Comparison of ENCODE assay signal across 8 cellular contexts in the genomic region with DNA sequence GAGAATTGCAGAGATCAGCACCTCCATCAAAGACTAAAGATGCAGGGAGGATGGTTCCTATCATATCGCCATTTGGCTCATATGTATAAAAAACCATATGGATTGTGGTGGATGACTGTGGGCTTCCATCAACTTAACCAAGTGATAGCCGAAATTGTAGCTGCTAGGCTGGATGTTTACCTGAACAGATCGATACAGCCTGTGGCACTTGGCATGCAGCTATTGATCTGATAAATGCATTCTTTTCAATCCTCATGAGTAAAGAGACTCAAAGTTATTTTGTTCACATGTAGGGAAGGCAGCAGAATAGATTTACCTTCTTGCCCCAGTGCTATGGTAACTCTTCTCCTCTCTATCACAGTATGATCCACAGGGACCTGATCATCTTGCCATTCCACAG.
"Had no signal": no experiment of that assay in that cellular context is flagged by ENCODE, and none has a peak within 500 bp of the region (broad histone marks: within the 10 kb centered on the region; RNA-seq: fewer than 3 reads in every experiment).

No MANE protein-coding gene starts in this region.

- H2AFZ ChIP-seq: GM23338 had no signal

- H3K27ac Mint-ChIP-seq: GM23338, H9, IgD-negative memory B cell had no signal

- H3K4me3 Mint-ChIP-seq: GM23338, H9, IgD-negative memory B cell had no signal

- H3K9me3 Mint-ChIP-seq: GM23338, H9, IgD-negative memory B cell had no signal

- H3K27me3 Mint-ChIP-seq: IgD-negative memory B cell had no signal

- DNase-seq: H9, HCEC 1CT, KBM-7 had no signal

- H3K4me2 ChIP-seq: GM23338 had no signal

- ATAC-seq: GM23338 had no signal

- H3K4me3 ChIP-seq: GM23338 had no signal

- FAIRE-seq: H1, H54, HTR-8/SVneo had no signal

- H3K36me3 Mint-ChIP-seq: IgD-negative memory B cell had no signal
